Comparison of ENCODE assay signal across 12 cellular contexts in genomic region chr6:10441004-10441654, GRCh38. TPM values are rescaled to one million over a fixed set of nuclear protein-coding genes. Genes with fewer than 3 reads are reported as not detected.
DNase-seq lines count a peak whose midpoint lies in the region; ATAC-seq and TF ChIP-seq lines count a peak whose summit lies in the region.
"Had no signal": no experiment of that assay in that cellular context is flagged by ENCODE, and none has a peak within 500 bp of the region (broad histone marks: within the 10 kb centered on the region; RNA-seq: fewer than 3 reads in every experiment).

No MANE protein-coding gene starts in this region.

- H3K36me3 Mint-ChIP-seq in MCF 10A (ENCODE audit: insufficient read depth, unreplicated experiment) = peaks cover 7% of the 10 kb centered on the region
- no peaks in the 10 kb centered on the region for H3K36me3 Mint-ChIP-seq in endothelial cell (ENCODE audit: low read depth, unreplicated experiment)

- intact Hi-C loops in MCF 10A (cut with micrococcal nuclease) (loop anchor here (1.0 kb wide), 1 partner anchor 24 kb away; no protein-coding TSS in a partner anchor), breast epithelium (cut with DNase I; ENCODE audit: low total_unique reads) (no loop called here)

- H3K4me1 Mint-ChIP-seq in MCF 10A (ENCODE audit: insufficient read depth, unreplicated experiment) (peaks cover 15% of the 10 kb centered on the region), endothelial cell (ENCODE audit: unreplicated experiment) (no peaks in the 10 kb centered on the region)

- TF ChIP-seq CTCF in MCF 10A (IDR thresholded peaks at IDR 0.05; ENCODE audit: unreplicated experiment) (no peak), breast epithelium (IDR thresholded peaks at IDR 0.05) (no peak), astrocyte of the spinal cord (IDR thresholded peaks at IDR 0.05; ENCODE audit: low read depth, low read length) (no peak), endothelial cell (IDR thresholded peaks at IDR 0.05; ENCODE audit: unreplicated experiment) (no peak)

- DNase-seq in MCF 10A (ENCODE audit: unreplicated experiment) (peak; percentile 98), breast epithelium (ENCODE audit: low spot score in 2 of 2) (no peak), astrocyte of the spinal cord (ENCODE audit: low read depth, low spot score) (peak; percentile 89), left kidney (ENCODE audit: low read depth, low spot score) (peak; percentile 68), endothelial cell (ENCODE audit: low spot score) (no peak)
- DNase-seq in stimulated activated naive CD8-positive, alpha-beta T cell treated with anti-CD3 and anti-CD28 coated beads, Interleukin-15, Interleukin-2, amounts not matched to agents 100 U/mL and 50 U/mL, for 24 hours = no peak
- DNase-seq: colonic mucosa; stimulated activated CD4-positive, alpha-beta T cell treated with anti-CD3 and anti-CD28 coated beads, Interleukin-15, amount 100 ng/mL, for 24 hours had no signal

- POLR2A ChIA-PET in MCF 10A (lab: Yijun Ruan, JAX) = interaction anchor here (0.8 to 3.3 kb wide), 18 partner anchors 11 to 1237 kb away, joined by 3 to 76 read pairs (median 6); partner anchors contain the start of genes C6orf52, PAK1IP1, TFAP2A and TMEM14C

- H3K27me3 Mint-ChIP-seq in MCF 10A (ENCODE audit: insufficient read depth, unreplicated experiment) = no peaks in the 10 kb centered on the region
- H3K27me3 Mint-ChIP-seq in endothelial cell (ENCODE audit: unreplicated experiment) = peaks cover 1% of the 10 kb centered on the region

- no peak for TF ChIP-seq POLR2A in breast epithelium (IDR thresholded peaks at IDR 0.05)

- H3K27ac ChIP-seq in breast epithelium = peak overlapping the region in 1 of 2 donors; percentile 51
- H3K27ac ChIP-seq: 22Rv1, colonic mucosa, SK-N-MC had no signal

- no peaks in the 10 kb centered on the region for H3K27me3 ChIP-seq in breast epithelium
- H3K27me3 ChIP-seq: colonic mucosa had no signal

- H3K4me3 ChIP-seq in breast epithelium (no peak overlapping the region), astrocyte of the spinal cord (ENCODE audit: low read depth, low read length) (no peak overlapping the region)
- H3K4me3 ChIP-seq: colonic mucosa, SK-N-MC had no signal

- H3K9me3 Mint-ChIP-seq in MCF 10A (ENCODE audit: unreplicated experiment) = no peaks in the 10 kb centered on the region
- no peaks in the 10 kb centered on the region for H3K9me3 Mint-ChIP-seq in endothelial cell (ENCODE audit: unreplicated experiment)

- H3K4me1 ChIP-seq in breast epithelium = no peaks in the 10 kb centered on the region
- H3K4me1 ChIP-seq: colonic mucosa had no signal

- BruUV-seq in MCF 10A (replicated peaks; lab: Mats Ljungman, UMichigan) = no TSS peak

- CTCF ChIA-PET in MCF 10A (lab: Yijun Ruan, JAX) = interaction anchor here (0.6 to 1.4 kb wide), 9 partner anchors 8 to 1538 kb away, joined by 3 to 9 read pairs (median 4); no protein-coding TSS in a partner anchor

- no peaks in the 10 kb centered on the region for H3K9me3 ChIP-seq in breast epithelium
- H3K9me3 ChIP-seq: colonic mucosa had no signal

- H3K4me3 Mint-ChIP-seq in MCF 10A (ENCODE audit: unreplicated experiment) (peak overlapping the region; percentile 40), endothelial cell (ENCODE audit: unreplicated experiment) (no peak overlapping the region)

- in situ Hi-C loops in astrocyte of the spinal cord (cut with HindIII; ENCODE audit: low sequenced_read_pairs) = no loop called here

- H3K36me3 ChIP-seq in breast epithelium = no peaks in the 10 kb centered on the region
- H3K36me3 ChIP-seq: colonic mucosa had no signal

- H3K27ac Mint-ChIP-seq in MCF 10A (ENCODE audit: low read depth, unreplicated experiment) (peak overlapping the region; percentile 98), endothelial cell (ENCODE audit: unreplicated experiment) (no peak overlapping the region)

- ATAC-seq in GM19397 (IDR thresholded peaks at IDR 0.05; ENCODE audit: unreplicated experiment) (no peak), HG03196 (IDR thresholded peaks at IDR 0.05; ENCODE audit: unreplicated experiment) (no peak)
- no peak for ATAC-seq in stimulated activated naive CD8-positive, alpha-beta T cell treated with anti-CD3 and anti-CD28 coated beads, Interleukin-15, Interleukin-2, amounts not matched to agents 100 U/mL and 50 U/mL, for 24 hours

RNA-seq across cellular contexts. Expression of gene TFAP2A, which starts 26.3 kb away (rescaled TPM):
- total RNA-seq in MCF 10A (2022) (78.2 and 87.4 TPM in 2 replicates), breast epithelium (10 to 100 TPM in 2 of 3 donors, not detected in 1; 25.2 to 46.0 TPM), endothelial cell (ENCODE audit: unreplicated experiment) (0.31 TPM)

Comparison
In these comparisons a context has a peak if more than half of its experiments do, and no peak if none do; other contexts are left out.
1. DNase-seq: peak in MCF 10A (single experiment), astrocyte of the spinal cord (single experiment) and left kidney (single experiment); none in breast epithelium (0 of 2), endothelial cell (single experiment) and stimulated activated naive CD8-positive, alpha-beta T cell treated with anti-CD3 and anti-CD28 coated beads, Interleukin-15, Interleukin-2, amounts not matched to agents 100 U/mL and 50 U/mL, for 24 hours (single experiment).